In genomic region chr10:51156913-51157312, GRCh38 we compare ENCODE assay signal across 20 cellular contexts.
DNase-seq lines count a peak whose midpoint lies in the region; ATAC-seq, FAIRE-seq and TF ChIP-seq lines count a peak whose summit lies in the region.
"Had no signal": no experiment of that assay in that cellular context is flagged by ENCODE, and none has a peak within 500 bp of the region (broad histone marks: within the 10 kb centered on the region; RNA-seq: fewer than 3 reads in every experiment).

No MANE protein-coding gene starts in this region.

- intact Hi-C loops in Right ventricle myocardium inferior (cut with DNase I): no loop called here

- TF ChIP-seq CTCF in astrocyte (IDR thresholded peaks at IDR 0.05; ENCODE audit: insufficient read depth, low read depth, low read length) (no peak), fibroblast of pulmonary artery (IDR thresholded peaks at IDR 0.05; ENCODE audit: low read length, missing control alignments) (no peak)

- H3K27ac ChIP-seq in astrocyte (ENCODE audit: low read depth, low read length): no peak overlapping the region
- H3K27ac ChIP-seq in mesendoderm (ENCODE audit: low read depth, low read length): no peak overlapping the region
- H3K27ac ChIP-seq: dorsolateral prefrontal cortex, suprapubic skin had no signal

- peak; percentile 85 for FAIRE-seq in astrocyte (lab: Jason Lieb, UNC)
- FAIRE-seq: keratinocyte, TTC549 had no signal

- H2BK120ac ChIP-seq in mesendoderm (ENCODE audit: low read depth, low read length): no peak overlapping the region

- H2AK5ac ChIP-seq in mesendoderm (ENCODE audit: low read length): no peak overlapping the region

- no peak overlapping the region for H3K4ac ChIP-seq in mesendoderm (ENCODE audit: low read depth, low read length)

- H3K4me2 ChIP-seq in astrocyte (ENCODE audit: low read length) (no peak overlapping the region), mesendoderm (ENCODE audit: low read length) (no peak overlapping the region)
- H3K4me2 ChIP-seq: smooth muscle cell had no signal

- H3K9me3 Mint-ChIP-seq in astrocyte (ENCODE audit: unreplicated experiment): no peaks in the 10 kb centered on the region
- H3K9me3 Mint-ChIP-seq: activated CD4-positive, alpha-beta T cell treated with anti-CD3 and anti-CD28 coated beads, Interleukin-2, amount 10 ng/mL, durations not matched to agents 7 days and 5 days; nephron had no signal

- no peaks in the 10 kb centered on the region for H3K79me2 ChIP-seq in astrocyte (ENCODE audit: insufficient read depth, low read length)
- H3K79me2 ChIP-seq in mesendoderm (ENCODE audit: control insufficient read depth, insufficient read depth, low read length): no peaks in the 10 kb centered on the region

- no peaks in the 10 kb centered on the region for H4K20me1 ChIP-seq in astrocyte (ENCODE audit: insufficient read depth, low read length)

- H4K5ac ChIP-seq in mesendoderm (ENCODE audit: low read length): no peak overlapping the region

- H2AFZ ChIP-seq in astrocyte (ENCODE audit: low read depth, low read length): no peak overlapping the region

- H3K36me3 ChIP-seq in astrocyte (ENCODE audit: insufficient read depth, low read length) (no peaks in the 10 kb centered on the region), mesendoderm (ENCODE audit: control insufficient read depth, insufficient read depth, low read length) (no peaks in the 10 kb centered on the region)
- H3K36me3 ChIP-seq: suprapubic skin had no signal

- H3K27me3 Mint-ChIP-seq in astrocyte (ENCODE audit: low read depth, unreplicated experiment): no peaks in the 10 kb centered on the region
- H3K27me3 Mint-ChIP-seq: activated CD4-positive, alpha-beta T cell treated with anti-CD3 and anti-CD28 coated beads, Interleukin-2, amount 10 ng/mL, durations not matched to agents 7 days and 5 days had no signal

- H3K56ac ChIP-seq in mesendoderm (ENCODE audit: low read length): no peak overlapping the region

- no CpG with 5 or more reads among the region's 4 CpGs for WGBS in mesendoderm (ENCODE audit: extremely low coverage, insufficient coverage, low lambda C conversion rate)

- H2BK5ac ChIP-seq in mesendoderm (ENCODE audit: low read length): no peak overlapping the region

- H4K8ac ChIP-seq in mesendoderm (ENCODE audit: low read depth, low read length): no peak overlapping the region

- no peak overlapping the region for H2BK15ac ChIP-seq in mesendoderm (replicated peaks; ENCODE audit: low read depth)

- H3K27me3 ChIP-seq in astrocyte (ENCODE audit: insufficient read depth, low read length) (no peaks in the 10 kb centered on the region), mesendoderm (ENCODE audit: insufficient read depth, low read length, poor library complexity) (no peaks in the 10 kb centered on the region)
- H3K27me3 ChIP-seq: dorsolateral prefrontal cortex, suprapubic skin had no signal

- no peaks in the 10 kb centered on the region for H3K36me3 Mint-ChIP-seq in astrocyte (ENCODE audit: low read depth, unreplicated experiment)

- no peak overlapping the region for H3K9ac ChIP-seq in astrocyte (ENCODE audit: low read length)
- H3K9ac ChIP-seq in mesendoderm (ENCODE audit: low read length): no peak overlapping the region

- H3K4me1 Mint-ChIP-seq in astrocyte (ENCODE audit: low read depth, unreplicated experiment): peaks cover 3% of the 10 kb centered on the region
- H3K4me1 Mint-ChIP-seq: activated CD4-positive, alpha-beta T cell treated with anti-CD3 and anti-CD28 coated beads, Interleukin-2, amount 10 ng/mL, durations not matched to agents 7 days and 5 days; nephron had no signal

- H3K27ac Mint-ChIP-seq in astrocyte (ENCODE audit: unreplicated experiment): no peak overlapping the region
- H3K27ac Mint-ChIP-seq: activated CD4-positive, alpha-beta T cell treated with anti-CD3 and anti-CD28 coated beads, Interleukin-2, amount 10 ng/mL, durations not matched to agents 7 days and 5 days; nephron had no signal

- H3K79me1 ChIP-seq in mesendoderm (ENCODE audit: low read length): no peaks in the 10 kb centered on the region

- peak; percentile 83 for DNase-seq in EH (ENCODE audit: low read depth)
- peak; percentile 56 for DNase-seq in HT1080 (ENCODE audit: low read depth)
- DNase-seq in astrocyte (ENCODE audit: low read depth): peak; percentile 70
- DNase-seq in fibroblast of pulmonary artery (ENCODE audit: low read depth): peak; percentile 46
- DNase-seq in Right ventricle myocardium inferior (ENCODE audit: missing footprints): no peak
- DNase-seq in hypothalamus (lab: John Stamatoyannopoulos, UW): no peak
- no peak for DNase-seq in mesendoderm
- DNase-seq: activated CD4-positive, alpha-beta T cell treated with anti-CD3 and anti-CD28 coated beads, Interleukin-2, amount 10 ng/mL, durations not matched to agents 7 days and 5 days; activated CD8-positive, alpha-beta memory T cell treated with anti-CD3 and anti-CD28 coated beads, Interleukin-2, amount 50 U/mL, for 48 hours; dorsolateral prefrontal cortex; erythroblast; NCI-H1092; NCI-H2171; NCI-H748 treated with DMSO at 0.1 percent for 48 hours had no signal

- H3K9me3 ChIP-seq in astrocyte (ENCODE audit: insufficient read depth, low read depth, low read length): no peaks in the 10 kb centered on the region
- H3K9me3 ChIP-seq: suprapubic skin had no signal

- H3K4me3 Mint-ChIP-seq in astrocyte (ENCODE audit: unreplicated experiment): no peak overlapping the region
- H3K4me3 Mint-ChIP-seq: activated CD4-positive, alpha-beta T cell treated with anti-CD3 and anti-CD28 coated beads, Interleukin-2, amount 10 ng/mL, durations not matched to agents 7 days and 5 days; nephron had no signal

- ATAC-seq in Right ventricle myocardium inferior (no peak), GM21360 (IDR thresholded peaks at IDR 0.05; ENCODE audit: unreplicated experiment) (no peak)

- H3K4me1 ChIP-seq in astrocyte (ENCODE audit: insufficient read depth, low read length) (no peaks in the 10 kb centered on the region), mesendoderm (ENCODE audit: control insufficient read depth, low read depth, low read length) (no peaks in the 10 kb centered on the region)
- H3K4me1 ChIP-seq: suprapubic skin had no signal

- no peak overlapping the region for H3K23ac ChIP-seq in mesendoderm (ENCODE audit: low read length)

- H3K18ac ChIP-seq in mesendoderm (ENCODE audit: low read length): no peak overlapping the region

- H3K4me3 ChIP-seq in astrocyte (ENCODE audit: insufficient read depth, low read depth, low read length) (no peak overlapping the region), fibroblast of pulmonary artery (replicated peaks; ENCODE audit: low read depth, low read length) (no peak overlapping the region), mesendoderm (ENCODE audit: low read length) (no peak overlapping the region)
- H3K4me3 ChIP-seq: dorsolateral prefrontal cortex, smooth muscle cell, suprapubic skin had no signal

Comparison
In these comparisons a context has a peak if more than half of its experiments do, and no peak if none do; other contexts are left out.
1. DNase-seq: peak in EH (single experiment), HT1080 (single experiment), astrocyte (single experiment) and fibroblast of pulmonary artery (single experiment); none in Right ventricle myocardium inferior (single experiment), hypothalamus (0 of 51) and mesendoderm (single experiment).